Comparison of ENCODE assay signal across 14 cellular contexts in the genomic region with DNA sequence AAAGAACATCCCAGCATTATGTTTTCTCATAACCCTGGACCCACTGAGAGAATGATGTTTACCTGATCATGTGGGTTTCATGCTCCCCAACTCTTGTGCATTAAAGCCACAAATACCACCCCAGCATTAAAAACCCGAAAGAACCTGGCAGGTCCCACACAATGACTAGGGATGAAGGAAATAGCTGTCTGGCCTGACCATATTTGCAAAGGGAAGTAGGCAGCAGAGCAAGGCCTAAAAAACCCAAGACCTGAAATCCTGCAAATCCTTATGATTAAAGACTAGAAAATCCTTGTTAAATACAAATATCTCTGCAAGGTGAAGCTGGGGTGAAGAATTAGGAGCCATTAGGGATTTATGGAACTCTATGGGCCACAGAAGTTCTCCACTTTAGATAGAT.
"Had no signal": no experiment of that assay in that cellular context is flagged by ENCODE, and none has a peak within 500 bp of the region (broad histone marks: within the 10 kb centered on the region; RNA-seq: fewer than 3 reads in every experiment).

No MANE protein-coding gene starts in this region.

- H3K27ac ChIP-seq: ascending aorta, epithelial cell of prostate had no signal

- H3K9me3 Mint-ChIP-seq: activated B cell treated with CpG ODN at 0.5 μM for 24 hours; activated CD4-positive, alpha-beta T cell treated with anti-CD3 and anti-CD28 coated beads, Interleukin-2, amount 10 ng/mL, durations not matched to agents 24 days and 14 days; naive thymus-derived CD8-positive, alpha-beta T cell had no signal

- DNase-seq: activated B cell treated with CpG ODN at 0.5 μM for 24 hours; activated CD4-positive, alpha-beta T cell treated with anti-CD3 and anti-CD28 coated beads, Interleukin-2, amount 10 ng/mL, durations not matched to agents 24 days and 14 days; activated CD8-positive, alpha-beta memory T cell treated with anti-CD3 and anti-CD28 coated beads for 24 hours; activated gamma-delta T cell treated with Interleukin-2 at 50 U/mL for 16 hours; dermis blood vessel endothelial cell; foreskin melanocyte; left ventricle myocardium superior; mesenchymal stem cell; naive thymus-derived CD8-positive, alpha-beta T cell; stimulated activated CD4-positive, alpha-beta T cell treated with anti-CD3 and anti-CD28 coated beads, Interleukin-12 subunit alpha, Interleukin-12 subunit beta, amount 100 ng/mL, for 4 hours; stimulated activated CD4-positive, alpha-beta T cell treated with anti-CD3 and anti-CD28 coated beads, Interleukin-2, amount 100 ng/mL, for 24 hours; thyroid gland had no signal

- ATAC-seq: left ventricle myocardium superior; naive thymus-derived CD8-positive, alpha-beta T cell had no signal

- H3K27ac Mint-ChIP-seq: activated B cell treated with CpG ODN at 0.5 μM for 24 hours had no signal

- H3K4me3 Mint-ChIP-seq: activated B cell treated with CpG ODN at 0.5 μM for 24 hours; activated CD4-positive, alpha-beta T cell treated with anti-CD3 and anti-CD28 coated beads, Interleukin-2, amount 10 ng/mL, durations not matched to agents 24 days and 14 days had no signal

- H3K36me3 ChIP-seq: ascending aorta, thyroid gland had no signal

- H3K4me1 ChIP-seq: ascending aorta had no signal

- H3K4me3 ChIP-seq: ascending aorta, thyroid gland had no signal

- H3K9me3 ChIP-seq: ascending aorta, thyroid gland had no signal

- H3K27me3 ChIP-seq: ascending aorta, thyroid gland had no signal
